13 cellular contexts compared by ENCODE assay signal in the genomic region with DNA sequence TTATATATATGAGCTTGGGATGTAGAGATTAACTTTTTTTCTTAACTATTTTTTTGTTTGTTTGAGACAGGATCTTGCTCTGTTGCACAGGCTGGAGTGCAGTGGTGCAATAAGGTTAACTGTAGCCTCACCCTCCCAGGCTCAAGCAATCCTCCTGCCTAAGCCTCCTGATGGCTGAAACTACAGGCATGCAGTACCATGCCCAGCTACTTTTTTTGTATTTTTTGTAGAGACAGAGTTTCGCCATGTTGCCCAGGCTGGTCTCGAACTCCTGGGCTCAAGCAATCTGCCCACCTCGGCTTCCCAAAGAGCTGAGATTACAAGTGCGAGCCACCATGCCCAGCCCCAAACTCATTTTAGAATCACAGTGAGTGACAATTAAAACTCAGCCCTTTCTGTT.
DNase-seq lines count a peak whose midpoint lies in the region; ATAC-seq and TF ChIP-seq lines count a peak whose summit lies in the region.
"Had no signal": no experiment of that assay in that cellular context is flagged by ENCODE, and none has a peak within 500 bp of the region (broad histone marks: within the 10 kb centered on the region; RNA-seq: fewer than 3 reads in every experiment).

No MANE protein-coding gene starts in this region.

- in situ Hi-C loops in brain microvascular endothelial cell (cut with HindIII; ENCODE audit: low pct_ligation_motif_present, low sequenced_read_pairs): no loop called here

- H3K4me1 Mint-ChIP-seq in natural killer cell treated with Interleukin-12 subunit alpha and Interleukin-12 subunit beta and Interleukin-15 and Interleukin-18, amount 100 ng/mL, for 72 hours (ENCODE audit: low read depth in 2 of 2): peaks cover 53 to 54% of the 10 kb centered on the region in 2 donors

- no peaks in the 10 kb centered on the region for H3K9me3 Mint-ChIP-seq in natural killer cell treated with Interleukin-12 subunit alpha and Interleukin-12 subunit beta and Interleukin-15 and Interleukin-18, amount 100 ng/mL, for 72 hours

- intact Hi-C loops in sciatic nerve (cut with DNase I): no loop called here

- no peak for DNase-seq in AG04450 (ENCODE audit: low read depth, low spot score)
- no peak for DNase-seq in brain microvascular endothelial cell
- no peak for DNase-seq in natural killer cell treated with Interleukin-12 subunit alpha and Interleukin-12 subunit beta and Interleukin-15 and Interleukin-18, amount 100 ng/mL, for 72 hours (ENCODE audit: low spot score)
- DNase-seq in sciatic nerve (ENCODE audit: low spot score): no peak
- DNase-seq in Kasumi-1 (lab: John Stamatoyannopoulos, UW): no peak
- DNase-seq: cerebellar nuclear complex, KG1, left ventricle myocardium superior, NCI-H2171, retina had no signal

- POLR2A ChIA-PET in AG04450 (lab: Yijun Ruan, JAX): interaction anchor here (1.0 to 2.0 kb wide), 3 partner anchors 35 to 206 kb away, joined by 3 to 6 read pairs (median 3); no protein-coding TSS in a partner anchor

- CTCF ChIA-PET in AG04450 (lab: Charles Lee): no interaction called here

- H3K27ac ChIP-seq in AG04450 (ENCODE audit: low read depth, low read length): peak overlapping the region; percentile 31
- H3K27ac ChIP-seq in KOPT-K1 (ENCODE audit: low read depth, low read length, poor library complexity, severe bottlenecking): peak overlapping the region; percentile 88
- peak overlapping the region; percentile 98 for H3K27ac ChIP-seq in brain microvascular endothelial cell

- H3K4me3 Mint-ChIP-seq in natural killer cell treated with Interleukin-12 subunit alpha and Interleukin-12 subunit beta and Interleukin-15 and Interleukin-18, amount 100 ng/mL, for 72 hours: peak overlapping the region; percentile 75

- TF ChIP-seq CTCF in AG04450 (IDR thresholded peaks at IDR 0.05; ENCODE audit: low read depth, low read length) (no peak), brain microvascular endothelial cell (IDR thresholded peaks at IDR 0.05; ENCODE audit: low read depth, low read length, missing control alignments) (no peak)

- H3K36me3 ChIP-seq in KOPT-K1 (ENCODE audit: insufficient read depth, low read length) (no peaks in the 10 kb centered on the region), brain microvascular endothelial cell (replicated peaks) (no peaks in the 10 kb centered on the region)

- peaks cover 3% of the 10 kb centered on the region for H3K36me3 Mint-ChIP-seq in natural killer cell treated with Interleukin-12 subunit alpha and Interleukin-12 subunit beta and Interleukin-15 and Interleukin-18, amount 100 ng/mL, for 72 hours

- H3K27me3 Mint-ChIP-seq in natural killer cell treated with Interleukin-12 subunit alpha and Interleukin-12 subunit beta and Interleukin-15 and Interleukin-18, amount 100 ng/mL, for 72 hours: no peaks in the 10 kb centered on the region

- ATAC-seq in natural killer cell treated with Interleukin-12 subunit alpha and Interleukin-12 subunit beta and Interleukin-15 and Interleukin-18, amount 100 ng/mL, for 72 hours: no peak
- ATAC-seq in GM21717 (IDR thresholded peaks at IDR 0.05; ENCODE audit: unreplicated experiment) (no peak), GM19395 (IDR thresholded peaks at IDR 0.05; ENCODE audit: unreplicated experiment) (no peak), sciatic nerve (no peak)

- H3K27me3 ChIP-seq in AG04450 (ENCODE audit: control insufficient read depth, insufficient read depth, low read length) (no peaks in the 10 kb centered on the region), brain microvascular endothelial cell (replicated peaks) (no peaks in the 10 kb centered on the region)

- H3K4me3 ChIP-seq in AG04450 (ENCODE audit: low read depth, low read length) (no peak overlapping the region), brain microvascular endothelial cell (ENCODE audit: low read depth, low read length) (no peak overlapping the region)

- H3K27ac Mint-ChIP-seq in natural killer cell treated with Interleukin-12 subunit alpha and Interleukin-12 subunit beta and Interleukin-15 and Interleukin-18, amount 100 ng/mL, for 72 hours: peak overlapping the region; percentile 92 to 95

- H3K9me3 ChIP-seq in AG04450 (ENCODE audit: control insufficient read depth, insufficient read depth, low read length) (no peaks in the 10 kb centered on the region), KOPT-K1 (ENCODE audit: insufficient read depth, low read length, poor library complexity, severe bottlenecking) (no peaks in the 10 kb centered on the region)

Comparison
In these comparisons a context has a peak if more than half of its experiments do, and no peak if none do; other contexts are left out.
1. H3K27ac ChIP-seq: peak in every context shown above with its lines; median percentile 98 in brain microvascular endothelial cell; 88 in KOPT-K1; 31 in AG04450.